In the genomic region with DNA sequence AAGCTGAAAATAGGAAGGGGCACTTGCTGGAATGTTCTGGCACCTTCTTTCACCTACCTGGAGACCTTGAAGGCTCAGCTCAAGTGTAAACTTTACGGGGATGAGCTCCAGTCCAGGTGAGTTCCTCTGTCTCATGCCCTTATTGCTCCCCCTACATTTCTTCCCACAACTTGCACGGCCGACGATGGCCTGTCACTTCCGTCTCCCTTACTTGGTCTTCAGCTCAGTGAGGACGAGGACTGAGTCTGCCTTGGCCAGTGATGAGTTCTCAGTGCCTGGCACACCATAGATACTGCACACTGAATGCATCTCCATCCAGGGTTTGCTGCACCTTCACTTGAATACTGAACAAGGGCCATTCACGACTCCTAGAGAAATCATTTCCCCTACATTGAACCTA, we compare ENCODE assay signal across 31 cellular contexts. TPM values are rescaled to one million over a fixed set of nuclear protein-coding genes. Genes with fewer than 3 reads are reported as not detected.
"Had no signal": no experiment of that assay in that cellular context is flagged by ENCODE, and none has a peak within 500 bp of the region (broad histone marks: within the 10 kb centered on the region; RNA-seq: fewer than 3 reads in every experiment).

No MANE protein-coding gene starts in this region.

- FAIRE-seq: colon, endothelial cell of umbilical vein, islet of Langerhans had no signal

- ATAC-seq: foreskin keratinocyte; gastroesophageal sphincter; heart right ventricle; mucosa of descending colon; right cardiac atrium; stimulated activated naive B cell treated with anti-CD40 and anti-IgM and Interleukin-4, amounts not matched to agents 10 μg/mL and 1 μg/mL and 100 μg/mL, for 72 hours had no signal

- H3K4me3 ChIP-seq: esophagus muscularis mucosa, gastroesophageal sphincter, heart right ventricle, lung, mucosa of descending colon, neural progenitor cell, prostate gland, skin epidermis, spleen, suprapubic skin, transverse colon, vagina had no signal

- H3K4me1 ChIP-seq: foreskin keratinocyte, neural progenitor cell, prostate gland, suprapubic skin had no signal

- H3K4me3 Mint-ChIP-seq: dendritic cell treated with granulocyte-macrophage colony-stimulating factor and Interleukin-4, amounts not matched to agents 40 ng/mL and 50 ng/mL, for 4 days; memory B cell; mesothelial cell of epicardium; nephron; neural progenitor cell; stimulated activated naive B cell treated with anti-CD40 and anti-IgM and Interleukin-4, amounts not matched to agents 10 μg/mL and 1 μg/mL and 100 μg/mL, for 72 hours; stimulated activated naive CD8-positive, alpha-beta T cell treated with anti-CD3 and anti-CD28 coated beads, Interleukin-15, Interleukin-2, amounts not matched to agents 100 ng/mL and 50 ng/mL, for 24 hours had no signal

- H3K27me3 ChIP-seq: esophagus muscularis mucosa, foreskin keratinocyte, gastroesophageal sphincter, heart right ventricle, neural progenitor cell, suprapubic skin, transverse colon, vagina had no signal

- H3K27me3 Mint-ChIP-seq: dendritic cell treated with granulocyte-macrophage colony-stimulating factor and Interleukin-4, amounts not matched to agents 40 ng/mL and 50 ng/mL, for 4 days; naive B cell; stimulated activated naive B cell treated with anti-CD40 and anti-IgM and Interleukin-4, amounts not matched to agents 10 μg/mL and 1 μg/mL and 100 μg/mL, for 72 hours; stimulated activated naive CD8-positive, alpha-beta T cell treated with anti-CD3 and anti-CD28 coated beads, Interleukin-15, Interleukin-2, amounts not matched to agents 100 ng/mL and 50 ng/mL, for 24 hours had no signal

- H3K36me3 ChIP-seq: neural progenitor cell, prostate gland, spleen, transverse colon had no signal

- H3K4me1 Mint-ChIP-seq: mesothelial cell of epicardium had no signal

- H2AFZ ChIP-seq: neural progenitor cell had no signal

- H3K4me2 ChIP-seq: neural progenitor cell had no signal

- H3K9me3 Mint-ChIP-seq: dendritic cell treated with granulocyte-macrophage colony-stimulating factor and Interleukin-4, amounts not matched to agents 40 ng/mL and 50 ng/mL, for 4 days; memory B cell; mesothelial cell of epicardium; naive B cell; nephron; neural progenitor cell; stimulated activated naive B cell treated with anti-CD40 and anti-IgM and Interleukin-4, amounts not matched to agents 10 μg/mL and 1 μg/mL and 100 μg/mL, for 72 hours; stimulated activated naive CD8-positive, alpha-beta T cell treated with anti-CD3 and anti-CD28 coated beads, Interleukin-15, Interleukin-2, amounts not matched to agents 100 ng/mL and 50 ng/mL, for 24 hours had no signal

- H3K27ac Mint-ChIP-seq: dendritic cell treated with granulocyte-macrophage colony-stimulating factor and Interleukin-4, amounts not matched to agents 40 ng/mL and 50 ng/mL, for 4 days; memory B cell; mesothelial cell of epicardium; nephron; neural progenitor cell; stimulated activated naive B cell treated with anti-CD40 and anti-IgM and Interleukin-4, amounts not matched to agents 10 μg/mL and 1 μg/mL and 100 μg/mL, for 72 hours; stimulated activated naive CD8-positive, alpha-beta T cell treated with anti-CD3 and anti-CD28 coated beads, Interleukin-15, Interleukin-2, amounts not matched to agents 100 ng/mL and 50 ng/mL, for 24 hours had no signal

- H3K9me3 ChIP-seq: esophagus muscularis mucosa, gastroesophageal sphincter, heart right ventricle, mucosa of descending colon, prostate gland, spleen, suprapubic skin, transverse colon, vagina had no signal

- H3K9ac ChIP-seq: neural progenitor cell had no signal

- H3K27ac ChIP-seq: esophagus muscularis mucosa, foreskin keratinocyte, gastroesophageal sphincter, heart right ventricle, neural progenitor cell, prostate gland, skin epidermis, spleen, suprapubic skin, transverse colon, vagina had no signal

- DNase-seq: effector CD8-positive, alpha-beta T cell; foreskin keratinocyte; glutamatergic neuron; heart right ventricle; hippocampal formation; kidney glomerular epithelial cell; mucosa of descending colon; naive B cell; nucleus accumbens; right cardiac atrium; spleen; stimulated activated CD4-positive, alpha-beta T cell treated with anti-CD3 and anti-CD28 coated beads, Interleukin-4, amount 100 ng/mL, for 4 hours; stimulated activated naive B cell treated with anti-CD40 and anti-IgM and Interleukin-4, amounts not matched to agents 10 μg/mL and 1 μg/mL and 100 μg/mL, for 72 hours; transverse colon had no signal

- H3K36me3 Mint-ChIP-seq: memory B cell, mesothelial cell of epicardium, neural progenitor cell had no signal

RNA-seq across cellular contexts. Expression of gene ADGRD1, which starts 21.4 kb away (rescaled TPM):
- total RNA-seq: endothelial cell of umbilical vein, epithelial cell of proximal tubule, foreskin keratinocyte had no signal
- polyA plus RNA-seq: foreskin keratinocyte had no signal
